In genomic region chr13:44273991-44274810, GRCh38 we compare ENCODE assay signal across 8 cellular contexts.
DNase-seq lines count a peak whose midpoint lies in the region; ATAC-seq lines count a peak whose summit lies in the region.

No MANE protein-coding gene starts in this region.

- peaks cover 0 to 9% (median 2%) of the 10 kb centered on the region in 7 donors for H3K9me3 Mint-ChIP-seq in naive B cell

- DNase-seq in stimulated activated CD4-positive, alpha-beta T cell treated with anti-CD3 and anti-CD28 coated beads, Interleukin-2, amount 100 ng/mL, for 4 hours (ENCODE audit: low read depth): peak; percentile 22
- no peak for DNase-seq in stimulated activated CD4-positive, alpha-beta T cell treated with anti-CD3 and anti-CD28 coated beads, Interleukin-15, amount 100 ng/mL, for 24 hours
- no peak for DNase-seq in SJCRH30
- peak; percentile 71 for DNase-seq in dedifferentiated amniotic fluid mesenchymal stem cell (ENCODE audit: extremely low spot score)
- peak; percentile 75 for DNase-seq in naive B cell
- DNase-seq in AML-193 (lab: John Stamatoyannopoulos, UW): no peak
- no peak for DNase-seq in COLO668 (lab: John Stamatoyannopoulos, UW; ENCODE audit: unreplicated experiment)

- H3K27ac ChIP-seq in SJCRH30: no peak overlapping the region

- peaks cover 0 to 16% of the 10 kb centered on the region in 2 donors for H3K36me3 Mint-ChIP-seq in naive B cell

- no peaks in the 10 kb centered on the region for H3K4me1 ChIP-seq in SJCRH30

- peak; percentile 81 for ATAC-seq in HG02970 (IDR thresholded peaks at IDR 0.05; ENCODE audit: low FRiP score, unreplicated experiment)
- peak; percentile 76 to 77 for ATAC-seq in naive B cell (ENCODE audit: low read depth in 2 of 2)

- H3K9me3 ChIP-seq in SJCRH30 (replicated peaks): no peaks in the 10 kb centered on the region

- no peaks in the 10 kb centered on the region for H3K36me3 ChIP-seq in SJCRH30

- no peaks in the 10 kb centered on the region for H3K27me3 Mint-ChIP-seq in naive B cell

- H3K4me3 ChIP-seq in SJCRH30: peak overlapping the region; percentile 17

- H3K4me1 Mint-ChIP-seq in naive B cell: peaks cover 32 to 45% (median 41%) of the 10 kb centered on the region in 3 donors

- H3K27ac Mint-ChIP-seq in naive B cell: peak overlapping the region; percentile 88 to 97 (median 91)

- H3K27me3 ChIP-seq in SJCRH30: 0 out of 2 replicates have a peak, but pooled peaks cover 6% of the 10 kb centered on the region

- peak overlapping the region; percentile 0 to 77 (median 57) for H3K4me3 Mint-ChIP-seq in naive B cell

Comparison
In these comparisons a context has a peak if more than half of its experiments do, and no peak if none do; other contexts are left out.
1. DNase-seq: peak in stimulated activated CD4-positive, alpha-beta T cell treated with anti-CD3 and anti-CD28 coated beads, Interleukin-2, amount 100 ng/mL, for 4 hours (single experiment), dedifferentiated amniotic fluid mesenchymal stem cell (single experiment) and naive B cell (single experiment); none in stimulated activated CD4-positive, alpha-beta T cell treated with anti-CD3 and anti-CD28 coated beads, Interleukin-15, amount 100 ng/mL, for 24 hours (single experiment), SJCRH30 (0 of 2), AML-193 (0 of 2) and COLO668 (single experiment).